In genomic region chr12:103105971-103106597, GRCh38 we compare ENCODE assay signal across 16 cellular contexts.
DNase-seq lines count a peak whose midpoint lies in the region; ATAC-seq and FAIRE-seq lines count a peak whose summit lies in the region.
"Had no signal": no experiment of that assay in that cellular context is flagged by ENCODE, and none has a peak within 500 bp of the region (broad histone marks: within the 10 kb centered on the region; RNA-seq: fewer than 3 reads in every experiment).

No MANE protein-coding gene starts in this region.

- no peak overlapping the region for H3K9ac ChIP-seq in mesendoderm (ENCODE audit: low read length)

- H2AK5ac ChIP-seq in mesendoderm (ENCODE audit: low read length), result no peak overlapping the region

- H2BK5ac ChIP-seq in mesendoderm (ENCODE audit: low read length), result no peak overlapping the region

- H3K23ac ChIP-seq in mesendoderm (ENCODE audit: low read length), result no peak overlapping the region

- FAIRE-seq in endometrium (lab: Jason Lieb, UNC), result peak; percentile 92
- FAIRE-seq: keratinocyte had no signal

- no peaks in the 10 kb centered on the region for H3K27me3 ChIP-seq in mesendoderm (ENCODE audit: insufficient read depth, low read length, poor library complexity)
- H3K27me3 ChIP-seq: SJSA1 had no signal

- no peak overlapping the region for H2BK120ac ChIP-seq in mesendoderm (ENCODE audit: low read depth, low read length)

- no peak for DNase-seq in mesendoderm
- no peak for DNase-seq in mesenteric fat pad (ENCODE audit: low spot score)
- DNase-seq in epidermal melanocyte (ENCODE audit: insufficient read length, low spot score), result no peak
- DNase-seq in AG08396 (ENCODE audit: low spot score), result no peak
- DNase-seq: effector CD4-positive, alpha-beta T cell; H7; NCI-H146; retina; stimulated activated CD4-positive, alpha-beta T cell treated with anti-CD3 and anti-CD28 coated beads, Interleukin-4, amount 100 ng/mL, for 4 hours had no signal

- H3K4me1 ChIP-seq in mesendoderm (ENCODE audit: control insufficient read depth, low read depth, low read length), result no peaks in the 10 kb centered on the region
- H3K4me1 ChIP-seq: gastroesophageal sphincter, SJSA1 had no signal

- WGBS in mesendoderm (ENCODE audit: extremely low coverage, insufficient coverage, low lambda C conversion rate), result no CpG with 5 or more reads among the region's 2 CpGs

- no peak overlapping the region for H3K4me3 ChIP-seq in mesendoderm (ENCODE audit: low read length)
- H3K4me3 ChIP-seq: gastroesophageal sphincter, SJSA1 had no signal

- H3K27ac ChIP-seq in mesendoderm (ENCODE audit: low read depth, low read length), result no peak overlapping the region
- H3K27ac ChIP-seq: gastroesophageal sphincter, SJSA1 had no signal

- no peaks in the 10 kb centered on the region for H3K79me1 ChIP-seq in mesendoderm (ENCODE audit: low read length)

- ATAC-seq in GM18870 (IDR thresholded peaks at IDR 0.05; ENCODE audit: unreplicated experiment), result peak; percentile 78
- ATAC-seq in GM21528 (IDR thresholded peaks at IDR 0.05; ENCODE audit: low FRiP score, unreplicated experiment), result peak; percentile 62
- ATAC-seq in HG03039 (IDR thresholded peaks at IDR 0.05; ENCODE audit: unreplicated experiment), result peak; percentile 54
- ATAC-seq: gastroesophageal sphincter had no signal

- H3K79me2 ChIP-seq in mesendoderm (ENCODE audit: control insufficient read depth, insufficient read depth, low read length), result no peaks in the 10 kb centered on the region

- no peak overlapping the region for H3K18ac ChIP-seq in mesendoderm (ENCODE audit: low read length)

- no peak overlapping the region for H2BK15ac ChIP-seq in mesendoderm (replicated peaks; ENCODE audit: low read depth)

- H3K36me3 ChIP-seq in mesendoderm (ENCODE audit: control insufficient read depth, insufficient read depth, low read length), result no peaks in the 10 kb centered on the region
- H3K36me3 ChIP-seq: gastroesophageal sphincter, SJSA1 had no signal

- no peak overlapping the region for H3K56ac ChIP-seq in mesendoderm (ENCODE audit: low read length)

- H4K5ac ChIP-seq in mesendoderm (ENCODE audit: low read length), result no peak overlapping the region

- no peak overlapping the region for H4K8ac ChIP-seq in mesendoderm (ENCODE audit: low read depth, low read length)

- H3K4ac ChIP-seq in mesendoderm (ENCODE audit: low read depth, low read length), result no peak overlapping the region

- H3K4me2 ChIP-seq in mesendoderm (ENCODE audit: low read length), result no peak overlapping the region
